ENCODE assay signal across 33 cellular contexts in the genomic region with DNA sequence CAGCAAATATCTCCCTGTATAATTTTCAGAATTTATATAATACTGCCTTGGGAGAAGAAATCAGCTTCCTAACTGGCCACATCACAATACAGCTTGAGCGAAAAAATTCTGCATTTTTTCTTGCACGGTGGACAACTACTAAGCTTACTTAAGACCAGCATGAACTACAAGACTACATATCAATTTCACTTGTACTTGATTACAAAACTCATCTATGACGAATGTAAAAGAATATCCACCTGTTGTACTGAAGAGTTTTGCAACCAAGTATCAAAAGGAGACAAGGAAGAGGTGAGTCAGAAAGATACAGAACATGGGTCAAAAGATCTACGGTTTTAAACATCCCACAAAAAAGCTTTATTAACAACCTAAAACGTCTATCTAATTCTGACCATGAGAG.
"Had no signal": no experiment of that assay in that cellular context is flagged by ENCODE, and none has a peak within 500 bp of the region (broad histone marks: within the 10 kb centered on the region; RNA-seq: fewer than 3 reads in every experiment).

No MANE protein-coding gene starts in this region.

- H3K27me3 ChIP-seq: body of pancreas, breast epithelium had no signal

- H3K4me1 ChIP-seq: body of pancreas, breast epithelium, heart left ventricle had no signal

- H3K36me3 ChIP-seq: breast epithelium, heart left ventricle, WERI-Rb-1 had no signal

- H3K9me3 ChIP-seq: body of pancreas, breast epithelium, heart left ventricle had no signal

- ATAC-seq: activated CD4-positive, CD25-positive, alpha-beta regulatory T cell treated with anti-CD3 and anti-CD28 coated beads, Interleukin-2, amount 50 U/mL, for 24 hours; activated CD8-positive, alpha-beta T cell treated with anti-CD3 and anti-CD28 coated beads for 36 hours; activated T-cell treated with anti-CD3 and anti-CD28 coated beads, Interleukin-2, amount 50 U/mL, for 4 hours; activated T-helper 17 cell treated with anti-CD3 and anti-CD28 coated beads, Interleukin-2, amount 50 U/mL, for 72 hours; body of pancreas; esophagus mucosa; heart left ventricle; T-helper 17 cell had no signal

- H3K36me3 Mint-ChIP-seq: activated naive CD8-positive, alpha-beta T cell had no signal

- H3K27ac ChIP-seq: body of pancreas, breast epithelium, coronary artery, dorsolateral prefrontal cortex, heart left ventricle, WERI-Rb-1 had no signal

- H3K27me3 Mint-ChIP-seq: activated B cell treated with CpG ODN at 0.5 μM for 24 hours; activated CD8-positive, alpha-beta T cell treated with anti-CD3 and anti-CD28 coated beads for 36 hours; activated naive CD8-positive, alpha-beta T cell; activated T-helper 17 cell treated with anti-CD3 and anti-CD28 coated beads, Interleukin-2, amount 50 U/mL, for 72 hours; central memory CD8-positive, alpha-beta T cell; T-helper 17 cell had no signal

- DNase-seq: activated B cell treated with CpG ODN at 0.5 μM for 24 hours; activated CD4-positive, alpha-beta T cell treated with anti-CD3 and anti-CD28 coated beads for 48 hours; activated CD4-positive, alpha-beta T cell treated with anti-CD3 and anti-CD28 coated beads, Interleukin-2, amount 50 U/mL, for 1 hour; activated CD4-positive, alpha-beta T cell treated with anti-CD3 and anti-CD28 coated beads, Interleukin-2, amount 50 U/mL, for 48 hours; activated CD8-positive, alpha-beta memory T cell treated with anti-CD3 and anti-CD28 coated beads for 24 hours; activated CD8-positive, alpha-beta T cell treated with anti-CD3 and anti-CD28 coated beads for 36 hours; activated effector memory CD4-positive, alpha-beta T cell treated with Interleukin-2 at 50 U/mL for 16 hours; activated gamma-delta T cell treated with Interleukin-2 at 50 U/mL for 16 hours; activated naive CD4-positive, alpha-beta T cell treated with anti-CD3 and anti-CD28 coated beads, Interleukin-2, amount 50 U/mL, for 16 hours; activated naive CD4-positive, alpha-beta T cell treated with Interleukin-2 at 50 U/mL for 16 hours; activated T-cell treated with anti-CD3 and anti-CD28 coated beads, Interleukin-2, amount 50 U/mL, for 4 hours; amygdala; aorta; body of pancreas; dorsolateral prefrontal cortex; effector memory CD4-positive, alpha-beta T cell; endodermal cell; foreskin fibroblast; glutamatergic neuron; heart left ventricle; T-helper 1 cell; T-helper 17 cell; T1000; WERI-Rb-1 had no signal

- H3K27ac Mint-ChIP-seq: activated B cell treated with CpG ODN at 0.5 μM for 24 hours; activated CD8-positive, alpha-beta T cell treated with anti-CD3 and anti-CD28 coated beads for 36 hours; activated naive CD8-positive, alpha-beta T cell; activated T-helper 17 cell treated with anti-CD3 and anti-CD28 coated beads, Interleukin-2, amount 50 U/mL, for 72 hours; dendritic cell treated with granulocyte-macrophage colony-stimulating factor and Interleukin-4, amounts not matched to agents 40 ng/mL and 50 ng/mL, for 4 days; endodermal cell; T-helper 17 cell; T-helper 2 cell treated with Interferon-gamma antibody and Interleukin-4, amounts not matched to agents 5 μg/mL and 100 μg/mL, for 36 hours had no signal

- H3K4me1 Mint-ChIP-seq: activated B cell treated with CpG ODN at 0.5 μM for 24 hours; activated T-helper 17 cell treated with anti-CD3 and anti-CD28 coated beads, Interleukin-2, amount 50 U/mL, for 72 hours; central memory CD8-positive, alpha-beta T cell; T-helper 17 cell had no signal

- H3K9me3 Mint-ChIP-seq: activated B cell treated with CpG ODN at 0.5 μM for 24 hours; activated CD8-positive, alpha-beta T cell treated with anti-CD3 and anti-CD28 coated beads for 36 hours; dendritic cell treated with granulocyte-macrophage colony-stimulating factor and Interleukin-4, amounts not matched to agents 40 ng/mL and 50 ng/mL, for 4 days; endodermal cell had no signal

- H3K4me3 Mint-ChIP-seq: activated B cell treated with CpG ODN at 0.5 μM for 24 hours; activated CD8-positive, alpha-beta T cell treated with anti-CD3 and anti-CD28 coated beads for 36 hours; activated naive CD8-positive, alpha-beta T cell; activated T-cell treated with anti-CD3 and anti-CD28 coated beads, Interleukin-2, amount 50 U/mL, for 4 hours; activated T-helper 17 cell treated with anti-CD3 and anti-CD28 coated beads, Interleukin-2, amount 50 U/mL, for 72 hours; central memory CD8-positive, alpha-beta T cell; dendritic cell treated with granulocyte-macrophage colony-stimulating factor and Interleukin-4, amounts not matched to agents 40 ng/mL and 50 ng/mL, for 4 days; endodermal cell; T-helper 17 cell; T-helper 2 cell treated with Interferon-gamma antibody and Interleukin-4, amounts not matched to agents 5 μg/mL and 100 μg/mL, for 36 hours had no signal

- H3K4me3 ChIP-seq: body of pancreas, breast epithelium, coronary artery, dorsolateral prefrontal cortex, heart left ventricle had no signal
